In genomic region chr6:157203764-157204163, GRCh38 we compare ENCODE assay signal across 18 cellular contexts.
DNase-seq lines count a peak whose midpoint lies in the region; ATAC-seq and TF ChIP-seq lines count a peak whose summit lies in the region.
"Had no signal": no experiment of that assay in that cellular context is flagged by ENCODE, and none has a peak within 500 bp of the region (broad histone marks: within the 10 kb centered on the region; RNA-seq: fewer than 3 reads in every experiment).

No MANE protein-coding gene starts in this region.

- H3K4me3 Mint-ChIP-seq in memory B cell, result no peak overlapping the region
- H3K4me3 Mint-ChIP-seq in MCF 10A (ENCODE audit: unreplicated experiment), result no peak overlapping the region
- H3K4me3 Mint-ChIP-seq: activated CD4-positive, alpha-beta T cell treated with anti-CD3 and anti-CD28 coated beads, Interleukin-2, amount 10 ng/mL, durations not matched to agents 24 days and 14 days; CD8-positive, alpha-beta memory T cell had no signal

- CTCF ChIA-PET in MCF 10A (lab: Yijun Ruan, JAX), result no interaction called here

- DNase-seq in memory B cell (ENCODE audit: low spot score in 2 of 2), result no peak
- DNase-seq in hepatic stellate cell (ENCODE audit: low spot score), result no peak
- DNase-seq in MCF 10A (ENCODE audit: unreplicated experiment), result no peak
- DNase-seq: activated CD4-positive, alpha-beta T cell treated with anti-CD3 and anti-CD28 coated beads, Interleukin-2, amount 10 ng/mL, durations not matched to agents 24 days and 14 days; CD8-positive, alpha-beta memory T cell; dermis blood vessel endothelial cell; DND-41; foreskin keratinocyte; GM23248; hypothalamus; NCI-H1105; Right ventricle myocardium superior had no signal

- POLR2A ChIA-PET in MCF 10A (lab: Yijun Ruan, JAX), result no interaction called here

- peak overlapping the region; percentile 73 for H3K27ac Mint-ChIP-seq in memory B cell
- H3K27ac Mint-ChIP-seq in MCF 10A (ENCODE audit: low read depth, unreplicated experiment), result no peak overlapping the region
- H3K27ac Mint-ChIP-seq: activated CD4-positive, alpha-beta T cell treated with anti-CD3 and anti-CD28 coated beads, Interleukin-2, amount 10 ng/mL, durations not matched to agents 24 days and 14 days; activated T-helper 2 cell treated with anti-CD3 and anti-CD28 coated beads, Interferon-gamma antibody, Interleukin-2, Interleukin-4, amounts not matched to agents 10 μg/mL and 5 μg/mL and 100 μg/mL, durations not matched to agents 14 hours and 24 hours and 36 hours had no signal

- H3K27me3 Mint-ChIP-seq in memory B cell (no peaks in the 10 kb centered on the region), MCF 10A (ENCODE audit: insufficient read depth, unreplicated experiment) (no peaks in the 10 kb centered on the region)
- H3K27me3 Mint-ChIP-seq: activated CD4-positive, alpha-beta T cell treated with anti-CD3 and anti-CD28 coated beads, Interleukin-2, amount 10 ng/mL, durations not matched to agents 24 days and 14 days; CD8-positive, alpha-beta memory T cell had no signal

- H3K9me3 Mint-ChIP-seq in memory B cell (no peaks in the 10 kb centered on the region), MCF 10A (ENCODE audit: unreplicated experiment) (no peaks in the 10 kb centered on the region)
- H3K9me3 Mint-ChIP-seq: activated CD4-positive, alpha-beta T cell treated with anti-CD3 and anti-CD28 coated beads, Interleukin-2, amount 10 ng/mL, durations not matched to agents 24 days and 14 days; activated T-helper 2 cell treated with anti-CD3 and anti-CD28 coated beads, Interferon-gamma antibody, Interleukin-2, Interleukin-4, amounts not matched to agents 10 μg/mL and 5 μg/mL and 100 μg/mL, durations not matched to agents 14 hours and 24 hours and 36 hours; CD8-positive, alpha-beta memory T cell had no signal

- intact Hi-C loops in MCF 10A (cut with micrococcal nuclease), result no loop called here

- peak; percentile 50 for ATAC-seq in GM19351 (IDR thresholded peaks at IDR 0.05; ENCODE audit: unreplicated experiment)
- peak; percentile 30 for ATAC-seq in HG02642 (IDR thresholded peaks at IDR 0.05; ENCODE audit: poor library complexity, unreplicated experiment)
- peak; percentile 14 for ATAC-seq in HG03457 (IDR thresholded peaks at IDR 0.05; ENCODE audit: unreplicated experiment)
- ATAC-seq in memory B cell (ENCODE audit: low read depth), result no peak
- no peak for ATAC-seq in GM21786 (IDR thresholded peaks at IDR 0.05; ENCODE audit: unreplicated experiment)
- no peak for ATAC-seq in GM18520 (IDR thresholded peaks at IDR 0.05; ENCODE audit: unreplicated experiment)
- ATAC-seq: foreskin keratinocyte had no signal

- peaks cover 6% of the 10 kb centered on the region for H3K4me1 Mint-ChIP-seq in memory B cell
- H3K4me1 Mint-ChIP-seq in MCF 10A (ENCODE audit: insufficient read depth, unreplicated experiment), result no peaks in the 10 kb centered on the region
- H3K4me1 Mint-ChIP-seq: activated CD4-positive, alpha-beta T cell treated with anti-CD3 and anti-CD28 coated beads, Interleukin-2, amount 10 ng/mL, durations not matched to agents 24 days and 14 days had no signal

- no peak for TF ChIP-seq CTCF in MCF 10A (IDR thresholded peaks at IDR 0.05; ENCODE audit: unreplicated experiment)

- H3K36me3 Mint-ChIP-seq in memory B cell (peaks cover 36% of the 10 kb centered on the region), MCF 10A (ENCODE audit: insufficient read depth, unreplicated experiment) (peaks cover 63% of the 10 kb centered on the region)

- no TSS peak for BruUV-seq in MCF 10A (replicated peaks; lab: Mats Ljungman, UMichigan)

Comparison
In these comparisons a context has a peak if more than half of its experiments do, and no peak if none do; other contexts are left out.
1. ATAC-seq: peak in GM19351 (single experiment), HG02642 (single experiment) and HG03457 (single experiment); none in memory B cell (single experiment), GM21786 (single experiment) and GM18520 (single experiment).